ENCODE assay signal across 1 cellular context in the genomic region with DNA sequence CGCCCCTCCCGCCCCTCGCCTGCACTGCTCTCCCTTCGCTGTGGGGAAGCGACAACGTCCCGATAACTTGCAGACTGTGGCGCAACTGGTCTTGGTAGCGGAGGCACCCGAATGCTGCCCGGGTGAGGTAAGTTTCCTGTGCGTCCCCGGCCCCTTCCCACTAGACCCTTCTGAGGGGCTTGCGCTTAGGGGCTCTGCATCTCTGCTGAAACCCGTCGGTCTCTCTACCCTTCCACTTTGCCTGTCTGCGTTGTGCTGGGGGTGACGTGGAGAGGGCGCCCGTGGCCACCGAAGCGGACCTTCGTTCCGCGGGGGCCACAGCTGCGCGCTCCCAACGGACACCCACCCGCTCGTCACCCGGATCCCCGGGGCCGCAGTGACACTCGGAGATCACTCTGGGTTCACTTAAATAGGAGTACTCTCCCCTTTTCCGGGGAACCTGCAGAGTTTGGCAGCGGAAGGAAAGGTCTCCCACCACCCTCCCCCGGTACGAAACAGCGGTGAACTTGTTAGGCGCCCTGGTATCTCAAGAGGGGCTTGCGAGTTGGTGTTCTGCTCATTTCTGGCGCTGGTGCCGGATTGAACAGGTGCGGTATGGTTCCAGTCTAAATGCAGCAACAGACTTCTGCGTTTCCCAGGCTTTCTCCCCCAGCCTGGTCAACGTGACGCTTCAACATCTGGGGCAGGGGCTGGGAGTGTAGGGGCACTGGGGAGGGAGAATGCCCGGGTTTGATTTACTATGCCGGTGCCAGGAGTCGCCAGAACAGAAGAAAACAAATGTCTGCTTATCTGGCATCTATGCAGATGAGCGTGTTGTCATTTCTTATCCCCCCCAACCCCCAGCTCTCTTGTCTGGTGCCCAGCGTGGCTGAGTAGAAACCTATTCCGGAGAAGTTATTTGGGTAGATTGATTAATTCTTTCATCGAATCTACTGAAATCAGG.
A peak's percentile ranks its signal among the peaks of the same experiment; 100 is the strongest.
TF ChIP-seq lines count a peak whose summit lies in the region.

No MANE protein-coding gene starts in this region.

TF ChIP-seq in K562, 482 proteins besides CTCF, POLR2A, EP300 and RAD21 (continued from another document):
- TF ChIP-seq FOXK1 (CRISPR knock-in tag; IDR thresholded peaks at IDR 0.05; ENCODE audit: borderline replicate concordance) (peak; percentile 79; the same call in 1 of the 2 replicates), U2AF2 (optimal IDR thresholded peaks at IDR 0.05; ENCODE audit: low read depth, low read length) (no peak), PHB2 (IDR thresholded peaks at IDR 0.05; ENCODE audit: low read depth) (no peak), SMAD1 (IDR thresholded peaks at IDR 0.05; ENCODE audit: low read depth, low read length, partially characterized antibody) (no peak), GATA2 (CRISPR knock-in tag; IDR thresholded peaks at IDR 0.05) (no peak), MIER1 (IDR thresholded peaks at IDR 0.05; ENCODE audit: low read depth) (no peak), FUS (optimal IDR thresholded peaks at IDR 0.05; ENCODE audit: low read depth, low read length) (no peak), ZNF444 (CRISPR knock-in tag; IDR thresholded peaks at IDR 0.05) (no peak), SMC3 (conservative IDR thresholded peaks at IDR 0.05; ENCODE audit: insufficient read depth, low read depth, low read length) (no peak), TBL1XR1 (IDR thresholded peaks at IDR 0.05; ENCODE audit: low read length in 2 of 2) (no peak), CREM (IDR thresholded peaks at IDR 0.05; ENCODE audit: low read depth) (peak; percentile 70), ZNF311 (CRISPR knock-in tag; IDR thresholded peaks at IDR 0.05) (no peak), NBN (IDR thresholded peaks at IDR 0.05; ENCODE audit: low read depth) (no peak), ZKSCAN8 (CRISPR knock-in tag; IDR thresholded peaks at IDR 0.05) (no peak), MYC (IDR thresholded peaks at IDR 0.05; ENCODE audit: low read depth, low read length) (0 out of 2 replicates have a peak, but pooled peaks have one; percentile 3), MYC (CRISPR knock-in tag; IDR thresholded peaks at IDR 0.05; ENCODE audit: borderline replicate concordance, low read depth) (no peak), FOXK2 (conservative IDR thresholded peaks at IDR 0.05 in 1 of 2, IDR thresholded peaks at IDR 0.05 in 1 of 2; ENCODE audit: low read depth in 2 of 2) (peak in 1 of 2 experiments; percentile 31; a peak in 1 of 4 replicates), PHTF2 (CRISPR knock-in tag; IDR thresholded peaks at IDR 0.05) (no peak), NONO (IDR thresholded peaks at IDR 0.05; ENCODE audit: low read depth in 2 of 2, low read length in 1 of 2) (no peak), PYGO2 (tag; IDR thresholded peaks at IDR 0.05) (no peak), ZNF583 (CRISPR knock-in tag; IDR thresholded peaks at IDR 0.05) (no peak), ZNF175 (CRISPR knock-in tag; IDR thresholded peaks at IDR 0.05; ENCODE audit: low read depth) (no peak), ZNF316 (IDR thresholded peaks at IDR 0.05) (no peak), KDM5B (IDR thresholded peaks at IDR 0.05; ENCODE audit: insufficient replicate concordance, low read depth, low read length) (no peak), KAT8 (IDR thresholded peaks at IDR 0.05; ENCODE audit: low read depth) (no peak), ELF2 (CRISPR knock-in tag; IDR thresholded peaks at IDR 0.05) (no peak), KHSRP (IDR thresholded peaks at IDR 0.05) (no peak), GABPA (tag; conservative IDR thresholded peaks at IDR 0.05; ENCODE audit: low read depth) (no peak), XRCC3 (IDR thresholded peaks at IDR 0.05) (no peak), CCAR2 (IDR thresholded peaks at IDR 0.05; ENCODE audit: low read depth, low read length) (no peak), ETV6 (IDR thresholded peaks at IDR 0.05; ENCODE audit: borderline replicate concordance in 1 of 2, low read depth in 2 of 2, low read length in 1 of 2) (no peak), ETV6 (CRISPR knock-in tag; IDR thresholded peaks at IDR 0.05; ENCODE audit: borderline replicate concordance) (0 out of 2 replicates have a peak, but pooled peaks have one; percentile 46), LEF1 (IDR thresholded peaks at IDR 0.05) (no peak), KDM2B (CRISPR knock-in tag; IDR thresholded peaks at IDR 0.05) (no peak), ZNF232 (CRISPR knock-in tag; IDR thresholded peaks at IDR 0.05) (0 out of 2 replicates have a peak, but pooled peaks have one; percentile 38), ZNF121 (CRISPR knock-in tag; conservative IDR thresholded peaks at IDR 0.05) (no peak)
- TF ChIP-seq, protein P1, sequence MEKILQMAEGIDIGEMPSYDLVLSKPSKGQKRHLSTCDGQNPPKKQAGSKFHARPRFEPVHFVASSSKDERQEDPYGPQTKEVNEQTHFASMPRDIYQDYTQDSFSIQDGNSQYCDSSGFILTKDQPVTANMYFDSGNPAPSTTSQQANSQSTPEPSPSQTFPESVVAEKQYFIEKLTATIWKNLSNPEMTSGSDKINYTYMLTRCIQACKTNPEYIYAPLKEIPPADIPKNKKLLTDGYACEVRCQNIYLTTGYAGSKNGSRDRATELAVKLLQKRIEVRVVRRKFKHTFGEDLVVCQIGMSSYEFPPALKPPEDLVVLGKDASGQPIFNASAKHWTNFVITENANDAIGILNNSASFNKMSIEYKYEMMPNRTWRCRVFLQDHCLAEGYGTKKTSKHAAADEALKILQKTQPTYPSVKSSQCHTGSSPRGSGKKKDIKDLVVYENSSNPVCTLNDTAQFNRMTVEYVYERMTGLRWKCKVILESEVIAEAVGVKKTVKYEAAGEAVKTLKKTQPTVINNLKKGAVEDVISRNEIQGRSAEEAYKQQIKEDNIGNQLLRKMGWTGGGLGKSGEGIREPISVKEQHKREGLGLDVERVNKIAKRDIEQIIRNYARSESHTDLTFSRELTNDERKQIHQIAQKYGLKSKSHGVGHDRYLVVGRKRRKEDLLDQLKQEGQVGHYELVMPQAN (IDR thresholded peaks at IDR 0.05; ENCODE audit: borderline replicate concordance), result no peak
- TF ChIP-seq, protein P2, sequence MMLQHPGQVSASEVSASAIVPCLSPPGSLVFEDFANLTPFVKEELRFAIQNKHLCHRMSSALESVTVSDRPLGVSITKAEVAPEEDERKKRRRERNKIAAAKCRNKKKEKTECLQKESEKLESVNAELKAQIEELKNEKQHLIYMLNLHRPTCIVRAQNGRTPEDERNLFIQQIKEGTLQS (IDR thresholded peaks at IDR 0.05), result 0 out of 2 replicates have a peak, but pooled peaks have one; percentile 7
- TF ChIP-seq, protein P2 (CRISPR knock-in tag; conservative IDR thresholded peaks at IDR 0.05), result no peak
- TF ChIP-seq, protein P3, sequence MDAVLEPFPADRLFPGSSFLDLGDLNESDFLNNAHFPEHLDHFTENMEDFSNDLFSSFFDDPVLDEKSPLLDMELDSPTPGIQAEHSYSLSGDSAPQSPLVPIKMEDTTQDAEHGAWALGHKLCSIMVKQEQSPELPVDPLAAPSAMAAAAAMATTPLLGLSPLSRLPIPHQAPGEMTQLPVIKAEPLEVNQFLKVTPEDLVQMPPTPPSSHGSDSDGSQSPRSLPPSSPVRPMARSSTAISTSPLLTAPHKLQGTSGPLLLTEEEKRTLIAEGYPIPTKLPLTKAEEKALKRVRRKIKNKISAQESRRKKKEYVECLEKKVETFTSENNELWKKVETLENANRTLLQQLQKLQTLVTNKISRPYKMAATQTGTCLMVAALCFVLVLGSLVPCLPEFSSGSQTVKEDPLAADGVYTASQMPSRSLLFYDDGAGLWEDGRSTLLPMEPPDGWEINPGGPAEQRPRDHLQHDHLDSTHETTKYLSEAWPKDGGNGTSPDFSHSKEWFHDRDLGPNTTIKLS (IDR thresholded peaks at IDR 0.05; ENCODE audit: borderline replicate concordance, low read depth), result no peak
- TF ChIP-seq, protein P4, sequence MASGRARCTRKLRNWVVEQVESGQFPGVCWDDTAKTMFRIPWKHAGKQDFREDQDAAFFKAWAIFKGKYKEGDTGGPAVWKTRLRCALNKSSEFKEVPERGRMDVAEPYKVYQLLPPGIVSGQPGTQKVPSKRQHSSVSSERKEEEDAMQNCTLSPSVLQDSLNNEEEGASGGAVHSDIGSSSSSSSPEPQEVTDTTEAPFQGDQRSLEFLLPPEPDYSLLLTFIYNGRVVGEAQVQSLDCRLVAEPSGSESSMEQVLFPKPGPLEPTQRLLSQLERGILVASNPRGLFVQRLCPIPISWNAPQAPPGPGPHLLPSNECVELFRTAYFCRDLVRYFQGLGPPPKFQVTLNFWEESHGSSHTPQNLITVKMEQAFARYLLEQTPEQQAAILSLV (tag; IDR thresholded peaks at IDR 0.05), result no peak
